In the genomic region with DNA sequence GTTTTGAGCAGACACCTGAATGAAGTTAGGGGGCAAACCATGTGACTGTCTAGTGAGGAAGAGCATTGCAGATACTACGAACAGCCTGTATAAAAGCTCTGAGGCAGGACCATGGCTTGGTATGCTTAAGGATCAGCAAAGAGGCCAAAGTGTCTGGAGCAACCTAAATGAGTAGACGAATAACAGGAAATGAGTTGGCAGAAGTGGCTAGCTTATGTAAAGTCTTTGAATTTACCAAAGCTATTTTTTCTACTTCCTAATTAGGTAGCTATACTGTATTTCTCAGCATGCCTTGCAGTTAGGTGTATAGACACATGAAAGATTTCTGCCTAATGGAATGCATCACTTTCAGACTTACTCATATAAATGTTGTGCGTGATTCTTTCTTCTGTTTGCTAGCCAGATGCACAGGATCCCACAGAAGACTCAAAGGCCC, we compare ENCODE assay signal across 8 cellular contexts. TPM values are rescaled to one million over a fixed set of nuclear protein-coding genes. Genes with fewer than 3 reads are reported as not detected.
DNase-seq lines count a peak whose midpoint lies in the region; ATAC-seq, FAIRE-seq and TF ChIP-seq lines count a peak whose summit lies in the region.

No MANE protein-coding gene starts in this region.

- peaks cover 41% of the 10 kb centered on the region for H3K4me1 Mint-ChIP-seq in activated CD4-positive, alpha-beta T cell treated with anti-CD3 and anti-CD28 coated beads, Interleukin-2, amount 10 ng/mL, durations not matched to agents 7 days and 5 days

- no peaks in the 10 kb centered on the region for H3K27me3 Mint-ChIP-seq in activated CD4-positive, alpha-beta T cell treated with anti-CD3 and anti-CD28 coated beads, Interleukin-2, amount 10 ng/mL, durations not matched to agents 7 days and 5 days

- WGBS in small intestine, 3 donors: 37 to 42% (median 41%) methylated on average over 3 of the region's 3 CpGs

- peaks cover 13% of the 10 kb centered on the region for H3K9me3 Mint-ChIP-seq in activated CD4-positive, alpha-beta T cell treated with anti-CD3 and anti-CD28 coated beads, Interleukin-2, amount 10 ng/mL, durations not matched to agents 7 days and 5 days

- peak; percentile 30 for DNase-seq in activated CD4-positive, alpha-beta T cell treated with anti-CD3 and anti-CD28 coated beads, Interleukin-2, amount 10 ng/mL, durations not matched to agents 7 days and 5 days
- no peak for DNase-seq in activated CD4-positive, alpha-beta T cell treated with anti-CD3 and anti-CD28 coated beads, Interleukin-2, amount 50 U/mL, for 48 hours
- DNase-seq in NB4 (ENCODE audit: low read depth) (peak; percentile 82), brain microvascular endothelial cell (peak; percentile 34), small intestine (peak; percentile 24), amygdala (lab: John Stamatoyannopoulos, UW) (no peak), left lobe of liver (ENCODE audit: low spot score) (no peak), DMS114 treated with DMSO at 0.1 percent for 48 hours (lab: John Stamatoyannopoulos, UW; ENCODE audit: unreplicated experiment) (no peak)

- H3K4me1 ChIP-seq in small intestine (ENCODE audit: control insufficient read depth in 2 of 2, insufficient read depth in 1 of 2, low read depth in 1 of 2, low read length in 1 of 2): peaks cover 0 to 7% of the 10 kb centered on the region in 2 donors

- H3K27ac ChIP-seq in brain microvascular endothelial cell: no peak overlapping the region
- peak overlapping the region in 1 of 2 donors; percentile 76 for H3K27ac ChIP-seq in small intestine (ENCODE audit: low read depth in 1 of 2, low read length in 1 of 2)

- no peak for TF ChIP-seq POLR2A in NB4 (IDR thresholded peaks at IDR 0.05; ENCODE audit: extremely low read depth, insufficient read length)

- no peaks in the 10 kb centered on the region for H3K36me3 ChIP-seq in brain microvascular endothelial cell (replicated peaks)
- no peaks in the 10 kb centered on the region for H3K36me3 ChIP-seq in small intestine (ENCODE audit: control insufficient read depth in 2 of 2, insufficient read depth in 2 of 2, low read length in 2 of 2)

- H3K4me3 ChIP-seq in NB4 (ENCODE audit: low read depth, low read length) (no peak overlapping the region), brain microvascular endothelial cell (ENCODE audit: low read depth, low read length) (no peak overlapping the region), small intestine (ENCODE audit: low read depth in 1 of 2, low read length in 2 of 2) (no peak overlapping the region)

- no peaks in the 10 kb centered on the region for H3K27me3 ChIP-seq in brain microvascular endothelial cell (replicated peaks)
- H3K27me3 ChIP-seq in small intestine (ENCODE audit: control insufficient read depth in 2 of 2, insufficient read depth in 2 of 2, low read length in 2 of 2): no peaks in the 10 kb centered on the region

- TF ChIP-seq CTCF in NB4 (IDR thresholded peaks at IDR 0.05; ENCODE audit: low read depth, low read length) (no peak), brain microvascular endothelial cell (IDR thresholded peaks at IDR 0.05; ENCODE audit: low read depth, low read length, missing control alignments) (no peak)

- H3K27ac Mint-ChIP-seq in activated CD4-positive, alpha-beta T cell treated with anti-CD3 and anti-CD28 coated beads, Interleukin-2, amount 10 ng/mL, durations not matched to agents 7 days and 5 days: peak overlapping the region; percentile 88

- CTCF ChIA-PET in activated CD4-positive, alpha-beta T cell treated with anti-CD3 and anti-CD28 coated beads, Interleukin-2, amount 10 ng/mL, durations not matched to agents 7 days and 5 days (lab: Charles Lee): interaction anchor here (1.0 to 2.3 kb wide), 6 partner anchors 8 to 27 kb away, joined by 3 to 8 read pairs (median 5); no protein-coding TSS in a partner anchor

- peak overlapping the region; percentile 14 for H3K4me3 Mint-ChIP-seq in activated CD4-positive, alpha-beta T cell treated with anti-CD3 and anti-CD28 coated beads, Interleukin-2, amount 10 ng/mL, durations not matched to agents 7 days and 5 days

- no peaks in the 10 kb centered on the region for H3K9me3 ChIP-seq in small intestine (ENCODE audit: control insufficient read depth, low read depth)

- in situ Hi-C loops in brain microvascular endothelial cell (cut with HindIII; ENCODE audit: low pct_ligation_motif_present, low sequenced_read_pairs): no loop called here

- POLR2A ChIA-PET in activated CD4-positive, alpha-beta T cell treated with anti-CD3 and anti-CD28 coated beads, Interleukin-2, amount 10 ng/mL, durations not matched to agents 7 days and 5 days (lab: Charles Lee): interaction anchor here (0.9 kb wide), 1 partner anchor 23 kb away, joined by 5 read pairs; no protein-coding TSS in a partner anchor

- H3K36me3 Mint-ChIP-seq in activated CD4-positive, alpha-beta T cell treated with anti-CD3 and anti-CD28 coated beads, Interleukin-2, amount 10 ng/mL, durations not matched to agents 7 days and 5 days (ENCODE audit: low read depth): peaks cover 12% of the 10 kb centered on the region

- FAIRE-seq in small intestine (lab: Jason Lieb, UNC): no peak

- no peak for ATAC-seq in left lobe of liver

RNA-seq across cellular contexts. Expression of gene GPRIN3, which starts 9.3 kb away (rescaled TPM):
- 10 to 100 TPM; 51.1 to 57.4 TPM for total RNA-seq in activated CD4-positive, alpha-beta T cell treated with anti-CD3 and anti-CD28 coated beads, Interleukin-2, amount 10 ng/mL, durations not matched to agents 7 days and 5 days
- 1 to 10 TPM; 1.4 to 3.7 (median 2.2) TPM for polyA plus RNA-seq in small intestine
- 0.40 TPM for total RNA-seq in left lobe of liver

Comparison
In these comparisons a context has a peak if more than half of its experiments do, and no peak if none do; other contexts are left out.
1. DNase-seq: peak in activated CD4-positive, alpha-beta T cell treated with anti-CD3 and anti-CD28 coated beads, Interleukin-2, amount 10 ng/mL, durations not matched to agents 7 days and 5 days (single experiment), NB4 (single experiment), brain microvascular endothelial cell (single experiment) and small intestine (single experiment); none in activated CD4-positive, alpha-beta T cell treated with anti-CD3 and anti-CD28 coated beads, Interleukin-2, amount 50 U/mL, for 48 hours (0 of 2), amygdala (0 of 56), left lobe of liver (single experiment) and DMS114 treated with DMSO at 0.1 percent for 48 hours (single experiment).
2. RNA of gene GPRIN3, which starts 9.3 kb away (total RNA-seq): 51.1 to 57.4 TPM in activated CD4-positive, alpha-beta T cell treated with anti-CD3 and anti-CD28 coated beads, Interleukin-2, amount 10 ng/mL, durations not matched to agents 7 days and 5 days; 0.40 TPM in left lobe of liver (single experiment); every median in the first group is over 10 times any median in the second.